Comparison of ENCODE assay signal across 8 cellular contexts in the genomic region with DNA sequence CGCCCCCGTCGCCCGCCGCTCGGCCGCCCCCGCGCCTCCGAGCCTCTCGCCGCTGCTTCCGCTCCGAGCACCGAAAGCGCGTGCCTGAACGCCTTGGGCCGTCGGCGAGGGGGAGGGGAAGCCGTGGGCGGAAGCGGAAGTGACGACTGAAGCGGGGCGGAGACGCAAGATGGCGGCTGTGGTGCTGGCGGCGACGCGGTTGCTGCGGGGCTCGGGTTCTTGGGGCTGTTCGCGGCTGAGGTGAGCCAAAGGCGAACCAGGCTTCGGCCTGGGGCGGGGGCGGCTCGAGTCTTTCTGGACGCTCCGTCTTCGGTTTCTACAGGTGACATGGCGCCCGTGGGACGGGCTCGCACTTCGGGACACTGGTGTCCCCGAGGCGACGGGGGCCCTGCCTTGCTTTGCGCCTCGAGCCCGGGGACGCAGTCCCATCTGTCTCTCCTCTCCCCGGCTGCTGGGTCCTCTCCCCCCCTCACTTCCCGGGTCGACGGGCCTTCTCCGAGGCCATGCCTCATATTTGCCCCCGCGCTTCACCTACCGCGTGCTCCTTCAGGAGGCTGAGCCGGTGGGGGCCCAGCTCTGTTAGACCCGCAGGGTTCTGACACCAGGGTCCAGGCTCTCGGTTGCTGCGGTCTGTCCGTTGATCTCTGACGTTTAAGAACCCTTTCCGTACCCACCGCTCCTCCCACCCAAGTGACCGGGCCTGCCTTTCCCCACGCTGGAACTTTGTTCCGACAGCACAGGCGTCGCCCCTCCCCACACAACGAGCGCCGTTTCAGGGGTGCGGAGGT. TPM values are rescaled to one million over a fixed set of nuclear protein-coding genes. Genes with fewer than 3 reads are reported as not detected.
DNase-seq lines count a peak whose midpoint lies in the region; ATAC-seq and TF ChIP-seq lines count a peak whose summit lies in the region.

A gene with protein sequence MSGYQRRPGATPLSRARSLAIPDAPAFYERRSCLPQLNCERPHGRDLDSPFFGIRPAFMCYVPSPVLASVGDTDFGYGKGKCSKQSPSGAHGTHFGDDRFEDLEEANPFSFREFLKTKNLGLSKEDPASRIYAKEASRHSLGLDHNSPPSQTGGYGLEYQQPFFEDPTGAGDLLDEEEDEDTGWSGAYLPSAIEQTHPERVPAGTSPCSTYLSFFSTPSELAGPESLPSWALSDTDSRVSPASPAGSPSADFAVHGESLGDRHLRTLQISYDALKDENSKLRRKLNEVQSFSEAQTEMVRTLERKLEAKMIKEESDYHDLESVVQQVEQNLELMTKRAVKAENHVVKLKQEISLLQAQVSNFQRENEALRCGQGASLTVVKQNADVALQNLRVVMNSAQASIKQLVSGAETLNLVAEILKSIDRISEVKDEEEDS (minus strand): TSS at position 115 of the 788 bp plus-strand sequence. CDS start 217 bp downstream, outside the sequence.
A gene with protein sequence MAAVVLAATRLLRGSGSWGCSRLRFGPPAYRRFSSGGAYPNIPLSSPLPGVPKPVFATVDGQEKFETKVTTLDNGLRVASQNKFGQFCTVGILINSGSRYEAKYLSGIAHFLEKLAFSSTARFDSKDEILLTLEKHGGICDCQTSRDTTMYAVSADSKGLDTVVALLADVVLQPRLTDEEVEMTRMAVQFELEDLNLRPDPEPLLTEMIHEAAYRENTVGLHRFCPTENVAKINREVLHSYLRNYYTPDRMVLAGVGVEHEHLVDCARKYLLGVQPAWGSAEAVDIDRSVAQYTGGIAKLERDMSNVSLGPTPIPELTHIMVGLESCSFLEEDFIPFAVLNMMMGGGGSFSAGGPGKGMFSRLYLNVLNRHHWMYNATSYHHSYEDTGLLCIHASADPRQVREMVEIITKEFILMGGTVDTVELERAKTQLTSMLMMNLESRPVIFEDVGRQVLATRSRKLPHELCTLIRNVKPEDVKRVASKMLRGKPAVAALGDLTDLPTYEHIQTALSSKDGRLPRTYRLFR (plus strand): TSS at position 159 of the 788 bp plus-strand sequence. CDS start 11 bp downstream, at position 170.

- peak within 1 kb of the TSS; percentile 83 for H3K4me3 Mint-ChIP-seq in central memory CD8-positive, alpha-beta T cell

- peaks cover 37% of the 10 kb centered on the region for H3K36me3 Mint-ChIP-seq in central memory CD8-positive, alpha-beta T cell (ENCODE audit: insufficient read depth)

- H3K9me3 Mint-ChIP-seq in central memory CD8-positive, alpha-beta T cell = no peaks in the 10 kb centered on the region

- no peak for TF ChIP-seq CTCF in AG04450 (IDR thresholded peaks at IDR 0.05; ENCODE audit: low read depth, low read length)

- H3K4me3 ChIP-seq in AG04450 (ENCODE audit: low read depth, low read length) = peak within 1 kb of the TSS; percentile 95

- peak; percentile 70 for ATAC-seq in HG03196 (IDR thresholded peaks at IDR 0.05; ENCODE audit: unreplicated experiment)
- peak; percentile 88 for ATAC-seq in central memory CD8-positive, alpha-beta T cell (replicated peaks; ENCODE audit: extremely low read depth, poor library complexity, severe bottlenecking)

- H3K27me3 ChIP-seq in AG04450 (ENCODE audit: control insufficient read depth, insufficient read depth, low read length) = no peaks in the 10 kb centered on the region

- H3K9me3 ChIP-seq in AG04450 (ENCODE audit: control insufficient read depth, insufficient read depth, low read length) = peaks cover 4% of the 10 kb centered on the region; the same call in 1 of the 2 replicates

- CTCF ChIA-PET in AG04450 (lab: Charles Lee) = interaction anchor here (0.5 to 1.2 kb wide), 3 partner anchors 9 to 99 kb away, joined by 3 to 6 read pairs (median 6); no protein-coding TSS in a partner anchor

- peak; percentile 96 for TF ChIP-seq POLR2A in GM18951 (IDR thresholded peaks at IDR 0.05; ENCODE audit: extremely low read depth, insufficient read depth, insufficient read length)

- no peaks in the 10 kb centered on the region for H3K27me3 Mint-ChIP-seq in central memory CD8-positive, alpha-beta T cell

- POLR2A ChIA-PET in AG04450 (lab: Yijun Ruan, JAX) = interaction anchor here (1.0 to 1.5 kb wide), 3 partner anchors 48 to 84 kb away, joined by 4 to 5 read pairs (median 5); a partner anchor contains a TSS

- DNase-seq in AG04450 (ENCODE audit: low read depth, low spot score) (peak; percentile 57), NCI-H460 (ENCODE audit: extremely low read depth, low read depth) (peak; percentile 89), islet precursor cell (peak; percentile 92)
- peak; percentile 98 for DNase-seq in activated CD4-positive, CD25-positive, alpha-beta regulatory T cell treated with anti-CD3 and anti-CD28 coated beads, Interleukin-2, amount 50 U/mL, for 72 hours
- peak; percentile 90 to 93 for DNase-seq in central memory CD8-positive, alpha-beta T cell (ENCODE audit: low spot score in 2 of 2)
- peak; percentile 92 to 98 for DNase-seq in stimulated activated CD4-positive, alpha-beta T cell treated with anti-CD3 and anti-CD28 coated beads, Interleukin-12 subunit alpha, Interleukin-12 subunit beta, amount 100 ng/mL, for 24 hours (ENCODE audit: low read depth in 2 of 2)

- H3K27ac Mint-ChIP-seq in central memory CD8-positive, alpha-beta T cell (ENCODE audit: low read depth) = peak within 1 kb of the TSS; percentile 92

- H3K27ac ChIP-seq in AG04450 (ENCODE audit: low read depth, low read length) = peak within 1 kb of the TSS; percentile 80

- in situ Hi-C loops in GM18951 (cut with MboI; ENCODE audit: low sequenced_read_pairs, unreplicated experiment) = no loop called here

- peaks cover 25% of the 10 kb centered on the region for H3K4me1 Mint-ChIP-seq in central memory CD8-positive, alpha-beta T cell

RNA-seq across cellular contexts. Expression of the first gene that starts in this region (rescaled TPM):
- polyA plus RNA-seq in AG04450 (2011; rRNA removed) = 31.5 and 33.8 TPM in 2 replicates
- 15.0 and 21.7 TPM in 2 replicates for polyA minus RNA-seq in AG04450 (2011; rRNA and poly(A)+ RNA removed)
- total RNA-seq in NCI-H460 (2014; rRNA removed; shearing (Covaris generic)) = 107 and 110 TPM in 2 replicates
- 244 and 280 TPM in 2 replicates for polyA plus RNA-seq in NCI-H460 (2014; cell fraction: nucleus; rRNA removed)

RNA-seq across cellular contexts. Expression of the second gene that starts in this region (rescaled TPM):
- polyA plus RNA-seq in AG04450 (2011; rRNA removed) = 53.8 and 65.8 TPM in 2 replicates
- polyA minus RNA-seq in AG04450 (2011; rRNA and poly(A)+ RNA removed) = 33.4 and 33.7 TPM in 2 replicates
- 45.6 and 59.7 TPM in 2 replicates for total RNA-seq in NCI-H460 (2014; rRNA removed; shearing (Covaris generic))
- polyA plus RNA-seq in NCI-H460 (2014; cell fraction: nucleus; rRNA removed) = 162 and 164 TPM in 2 replicates

Comparison
In these comparisons a context has a peak if more than half of its experiments do, and no peak if none do; other contexts are left out.
1. Peak in every context shown above with its lines: DNase-seq, ATAC-seq, H3K4me3 ChIP-seq and H3K27ac ChIP-seq.